In genomic region chr15:61946778-61947177, GRCh38 we compare ENCODE assay signal across 20 cellular contexts.
A peak's percentile ranks its signal among the peaks of the same experiment; 100 is the strongest.
DNase-seq lines count a peak whose midpoint lies in the region; ATAC-seq, FAIRE-seq and TF ChIP-seq lines count a peak whose summit lies in the region.
"Had no signal": no experiment of that assay in that cellular context is flagged by ENCODE, and none has a peak within 500 bp of the region (broad histone marks: within the 10 kb centered on the region; RNA-seq: fewer than 3 reads in every experiment).

No MANE protein-coding gene starts in this region.

- H3K27ac ChIP-seq in brain microvascular endothelial cell = no peak overlapping the region
- H3K27ac ChIP-seq: breast epithelium, gastrocnemius medialis, lower lobe of right lung had no signal

- ATAC-seq in HG02938 (IDR thresholded peaks at IDR 0.05; ENCODE audit: unreplicated experiment) = no peak
- ATAC-seq: gastrocnemius medialis, lower lobe of right lung, Panc1 had no signal

- TF ChIP-seq CTCF in AG09309 (IDR thresholded peaks at IDR 0.05; ENCODE audit: control insufficient read depth, insufficient read depth, low read depth, low read length, missing control alignments) (no peak), bronchial epithelial cell (IDR thresholded peaks at IDR 0.05; ENCODE audit: insufficient read depth, low read length, severe bottlenecking) (no peak), brain microvascular endothelial cell (IDR thresholded peaks at IDR 0.05; ENCODE audit: low read depth, low read length, missing control alignments) (no peak)

- no peak for FAIRE-seq in bronchial epithelial cell (lab: Jason Lieb, UNC)
- FAIRE-seq: endothelial cell of umbilical vein had no signal

- peak; percentile 0 for DNase-seq in AG09309 (ENCODE audit: low read depth)
- peak; percentile 40 for DNase-seq in HS-5 (ENCODE audit: low read depth)
- peak; percentile 43 for DNase-seq in bronchial epithelial cell (ENCODE audit: low read depth)
- peak; percentile 41 for DNase-seq in iris pigment epithelial cell (ENCODE audit: low read depth)
- DNase-seq in stimulated activated CD4-positive, alpha-beta T cell treated with anti-CD3 and anti-CD28 coated beads, Interleukin-4, amount 100 ng/mL, for 1 hour = no peak
- DNase-seq in brain microvascular endothelial cell = no peak
- DNase-seq: activated CD4-positive, alpha-beta T cell treated with anti-CD3 and anti-CD28 coated beads, Interleukin-2, amount 50 U/mL, for 1 hour; activated CD8-positive, alpha-beta memory T cell treated with anti-CD3 and anti-CD28 coated beads, Interleukin-2, amount 50 U/mL, for 48 hours; activated naive CD8-positive, alpha-beta T cell treated with anti-CD3 and anti-CD28 coated beads, Interleukin-2, amount 10 ng/mL, durations not matched to agents 7 days and 5 days; DND-41; gastrocnemius medialis; H7; KBM-7; lower lobe of right lung; NCI-H146; NCI-H510A had no signal

- in situ Hi-C loops in brain microvascular endothelial cell (cut with HindIII; ENCODE audit: low pct_ligation_motif_present, low sequenced_read_pairs) = no loop called here

- H3K4me3 ChIP-seq in AG09309 (ENCODE audit: control insufficient read depth, low read depth, low read length) (no peak overlapping the region), bronchial epithelial cell (ENCODE audit: low read depth, low read length) (no peak overlapping the region), brain microvascular endothelial cell (ENCODE audit: low read depth, low read length) (no peak overlapping the region)
- H3K4me3 ChIP-seq: breast epithelium, gastrocnemius medialis, lower lobe of right lung had no signal

- H3K36me3 ChIP-seq in bronchial epithelial cell (ENCODE audit: control insufficient read depth, insufficient read depth, low read length) (peaks cover 3% of the 10 kb centered on the region), brain microvascular endothelial cell (replicated peaks) (peaks cover 2% of the 10 kb centered on the region)
- H3K36me3 ChIP-seq: breast epithelium had no signal

- H3K27me3 ChIP-seq in bronchial epithelial cell (ENCODE audit: control insufficient read depth, insufficient read depth, low read length) (no peaks in the 10 kb centered on the region), brain microvascular endothelial cell (replicated peaks) (no peaks in the 10 kb centered on the region)
- H3K27me3 ChIP-seq: breast epithelium, gastrocnemius medialis had no signal

Comparison
In these comparisons a context has a peak if more than half of its experiments do, and no peak if none do; other contexts are left out.
1. DNase-seq: peak in AG09309 (single experiment), HS-5 (single experiment), bronchial epithelial cell (single experiment) and iris pigment epithelial cell (single experiment); none in stimulated activated CD4-positive, alpha-beta T cell treated with anti-CD3 and anti-CD28 coated beads, Interleukin-4, amount 100 ng/mL, for 1 hour (single experiment) and brain microvascular endothelial cell (single experiment).